In the genomic region with DNA sequence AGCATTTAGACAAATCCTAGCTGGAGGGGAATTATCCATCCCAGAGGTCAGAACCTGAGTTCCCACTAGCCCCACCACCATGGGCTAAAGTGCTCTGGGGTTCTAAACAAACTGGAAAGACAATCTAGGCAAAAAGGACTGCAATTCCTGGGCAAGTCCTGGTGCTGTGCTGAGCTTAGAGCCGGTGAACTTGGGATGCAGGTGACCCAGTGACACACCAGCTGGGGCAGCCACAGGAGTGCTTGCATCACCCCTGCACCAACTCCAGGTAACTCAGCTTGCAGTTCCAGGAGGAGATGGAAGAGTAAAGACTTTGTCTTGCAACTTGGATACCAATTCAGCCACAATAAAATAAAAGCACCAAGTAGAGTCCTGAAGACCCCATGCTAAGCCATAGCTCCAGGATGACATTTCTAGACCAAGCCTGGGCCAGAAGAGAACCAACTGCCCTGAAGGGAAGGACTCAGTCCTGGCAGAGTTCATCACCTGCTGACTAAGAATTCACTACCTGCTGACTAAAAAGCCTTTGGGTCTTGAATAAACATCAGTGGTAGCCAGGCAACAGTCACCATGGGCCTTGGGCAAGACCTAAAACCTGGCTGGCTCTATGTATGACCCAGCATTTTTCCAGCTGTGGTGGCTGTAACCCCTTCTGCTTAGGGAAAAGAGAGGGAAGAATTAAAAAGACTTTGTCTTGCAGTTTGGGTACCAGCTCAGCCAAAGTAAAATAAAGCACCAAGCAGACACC, we compare ENCODE assay signal across 1 cellular context.
A peak's percentile ranks its signal among the peaks of the same experiment; 100 is the strongest.
TF ChIP-seq lines count a peak whose summit lies in the region.

No MANE protein-coding gene starts in this region.

TF ChIP-seq in IMR-90, 13 proteins besides CTCF, POLR2A, EP300 and RAD21:
- TF ChIP-seq, protein P1, sequence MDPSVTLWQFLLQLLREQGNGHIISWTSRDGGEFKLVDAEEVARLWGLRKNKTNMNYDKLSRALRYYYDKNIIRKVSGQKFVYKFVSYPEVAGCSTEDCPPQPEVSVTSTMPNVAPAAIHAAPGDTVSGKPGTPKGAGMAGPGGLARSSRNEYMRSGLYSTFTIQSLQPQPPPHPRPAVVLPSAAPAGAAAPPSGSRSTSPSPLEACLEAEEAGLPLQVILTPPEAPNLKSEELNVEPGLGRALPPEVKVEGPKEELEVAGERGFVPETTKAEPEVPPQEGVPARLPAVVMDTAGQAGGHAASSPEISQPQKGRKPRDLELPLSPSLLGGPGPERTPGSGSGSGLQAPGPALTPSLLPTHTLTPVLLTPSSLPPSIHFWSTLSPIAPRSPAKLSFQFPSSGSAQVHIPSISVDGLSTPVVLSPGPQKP (IDR thresholded peaks at IDR 0.05; ENCODE audit: borderline replicate concordance, low read depth, low read length) = no peak
- TF ChIP-seq NFE2L2 (IDR thresholded peaks at IDR 0.05; ENCODE audit: low read depth, low read length) = peak; percentile 56; the same call in 1 of the 2 replicates
- TF ChIP-seq MXI1 (IDR thresholded peaks at IDR 0.05; ENCODE audit: borderline replicate concordance, low read depth, low read length) = no peak
